In the genomic region with DNA sequence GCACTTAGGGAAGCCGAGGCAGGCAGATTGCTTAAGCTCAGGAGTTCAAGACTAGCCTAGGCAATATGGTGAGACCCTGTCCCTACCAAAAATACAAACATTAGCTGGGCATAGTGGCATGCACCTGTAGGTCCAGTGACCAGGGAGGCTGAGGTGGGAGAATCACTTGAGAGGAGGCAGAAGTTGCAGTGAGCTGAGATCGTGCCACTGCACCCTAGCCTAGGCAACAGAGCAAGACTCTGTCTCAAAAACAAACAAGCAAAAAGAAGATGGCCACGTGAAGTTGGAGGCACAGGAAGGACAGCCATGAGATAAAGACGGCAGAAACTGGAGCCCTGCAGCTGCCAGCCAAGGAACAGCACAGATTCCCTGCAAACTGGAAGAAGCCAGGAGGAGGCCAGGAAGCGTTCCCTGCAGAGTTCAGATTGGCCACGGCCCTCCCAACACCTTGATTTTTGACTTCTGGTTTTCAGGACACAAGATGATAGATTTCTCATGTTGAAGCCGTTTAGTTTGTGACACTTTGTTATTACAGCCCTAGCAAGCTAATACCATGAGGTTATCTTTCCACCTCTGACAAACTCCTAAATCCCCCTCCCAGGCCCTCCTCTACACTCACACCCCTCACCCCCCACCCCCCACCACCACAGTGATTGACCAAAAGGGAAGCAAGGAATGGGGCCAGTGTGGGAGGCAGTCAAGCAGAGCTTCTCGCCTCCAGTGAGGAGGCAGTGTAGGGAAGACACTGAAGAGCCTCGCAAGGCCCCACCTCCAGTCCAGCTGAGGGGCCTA, we compare ENCODE assay signal across 20 cellular contexts.
DNase-seq lines count a peak whose midpoint lies in the region; ATAC-seq and TF ChIP-seq lines count a peak whose summit lies in the region.
"Had no signal": no experiment of that assay in that cellular context is flagged by ENCODE, and none has a peak within 500 bp of the region (broad histone marks: within the 10 kb centered on the region; RNA-seq: fewer than 3 reads in every experiment).

No MANE protein-coding gene starts in this region.

- no peak overlapping the region for H3K9ac ChIP-seq in HUES48 (ENCODE audit: low read depth, low read length)

- H3K27me3 ChIP-seq in HUES48 (ENCODE audit: control insufficient read depth, insufficient read depth, low read length) (no peaks in the 10 kb centered on the region), thymus (ENCODE audit: control insufficient read depth, insufficient read depth) (no peaks in the 10 kb centered on the region)

- H3K27me3 Mint-ChIP-seq in WTC11 (ENCODE audit: low read depth): no peaks in the 10 kb centered on the region; the same call in 1 of the 2 replicates

- 80% methylated on average over 9 of the region's 9 CpGs for WGBS in thymus

- peaks cover 41% of the 10 kb centered on the region for H3K4me1 ChIP-seq in HUES48 (ENCODE audit: control insufficient read depth, insufficient read depth, low read length)
- peaks cover 22% of the 10 kb centered on the region for H3K4me1 ChIP-seq in thymus (ENCODE audit: control insufficient read depth, insufficient read depth, low read length)

- peaks cover 63% of the 10 kb centered on the region for H3K4me1 Mint-ChIP-seq in WTC11
- H3K4me1 Mint-ChIP-seq: CD8-positive, alpha-beta memory T cell had no signal

- POLR2A ChIA-PET in WTC11 (lab: Charles Lee): no interaction called here
- POLR2A ChIA-PET in HEK293T (lab: Yijun Ruan, JAX): no interaction called here

- peaks cover 4% of the 10 kb centered on the region; the same call in 1 of the 2 replicates for H3K9me3 Mint-ChIP-seq in WTC11

- H3K36me3 Mint-ChIP-seq in WTC11: no peaks in the 10 kb centered on the region

- H3K36me3 ChIP-seq in HUES48 (ENCODE audit: control insufficient read depth, insufficient read depth, low read length) (no peaks in the 10 kb centered on the region), thymus (ENCODE audit: control insufficient read depth, insufficient read depth) (no peaks in the 10 kb centered on the region)

- no peak for TF ChIP-seq CTCF in WTC11 (IDR thresholded peaks at IDR 0.05)

- H3K27ac ChIP-seq in HUES48 (ENCODE audit: low read depth, low read length) (peak overlapping the region; percentile 21), thymus (ENCODE audit: low read depth) (peak overlapping the region; percentile 9)

- H3K27ac Mint-ChIP-seq in WTC11: peak overlapping the region; percentile 91
- H3K27ac Mint-ChIP-seq: CD8-positive, alpha-beta memory T cell had no signal

- H3K9me3 ChIP-seq in HUES48 (ENCODE audit: control insufficient read depth, insufficient read depth, low read length) (no peaks in the 10 kb centered on the region), thymus (ENCODE audit: control insufficient read depth) (no peaks in the 10 kb centered on the region)

- CTCF ChIA-PET in WTC11 (lab: Charles Lee): no interaction called here
- CTCF ChIA-PET in HEK293T (lab: Yijun Ruan, JAX): no interaction called here

- DNase-seq in WTC11 (ENCODE audit: low spot score): no peak
- DNase-seq in left kidney (ENCODE audit: low read depth, low spot score): peak; percentile 83
- DNase-seq in LoVo (ENCODE audit: low spot score): no peak
- no peak for DNase-seq in HEK293T (ENCODE audit: extremely low spot score)
- DNase-seq: C1 segment of cervical spinal cord; CD8-positive, alpha-beta memory T cell; DMS79 treated with DMSO at 0.1 percent for 48 hours; GDM1; HCEC 1CT; NCI-H1105 treated with DMSO at 0.1 percent for 48 hours; NCI-H1694; NCI-H2107; NCI-H510A treated with DMSO at 0.1 percent for 48 hours; NCI-H774; PC-3; RPMI8226; SIG-M5 had no signal

- H3K4me3 ChIP-seq in HUES48 (ENCODE audit: low read depth, low read length) (no peak overlapping the region), thymus (ENCODE audit: low read length) (no peak overlapping the region)

- no peak overlapping the region for H3K4me3 Mint-ChIP-seq in WTC11
- H3K4me3 Mint-ChIP-seq: CD8-positive, alpha-beta memory T cell had no signal

- ATAC-seq in WTC11 (peak; percentile 10; the same call in 1 of the 2 replicates), HG03378 (IDR thresholded peaks at IDR 0.05; ENCODE audit: unreplicated experiment) (no peak)
- ATAC-seq: PC-3 had no signal

TF ChIP-seq in WTC11, 78 proteins besides CTCF, POLR2A, EP300 and RAD21 (continues in another document):
- TF ChIP-seq, protein P1, sequence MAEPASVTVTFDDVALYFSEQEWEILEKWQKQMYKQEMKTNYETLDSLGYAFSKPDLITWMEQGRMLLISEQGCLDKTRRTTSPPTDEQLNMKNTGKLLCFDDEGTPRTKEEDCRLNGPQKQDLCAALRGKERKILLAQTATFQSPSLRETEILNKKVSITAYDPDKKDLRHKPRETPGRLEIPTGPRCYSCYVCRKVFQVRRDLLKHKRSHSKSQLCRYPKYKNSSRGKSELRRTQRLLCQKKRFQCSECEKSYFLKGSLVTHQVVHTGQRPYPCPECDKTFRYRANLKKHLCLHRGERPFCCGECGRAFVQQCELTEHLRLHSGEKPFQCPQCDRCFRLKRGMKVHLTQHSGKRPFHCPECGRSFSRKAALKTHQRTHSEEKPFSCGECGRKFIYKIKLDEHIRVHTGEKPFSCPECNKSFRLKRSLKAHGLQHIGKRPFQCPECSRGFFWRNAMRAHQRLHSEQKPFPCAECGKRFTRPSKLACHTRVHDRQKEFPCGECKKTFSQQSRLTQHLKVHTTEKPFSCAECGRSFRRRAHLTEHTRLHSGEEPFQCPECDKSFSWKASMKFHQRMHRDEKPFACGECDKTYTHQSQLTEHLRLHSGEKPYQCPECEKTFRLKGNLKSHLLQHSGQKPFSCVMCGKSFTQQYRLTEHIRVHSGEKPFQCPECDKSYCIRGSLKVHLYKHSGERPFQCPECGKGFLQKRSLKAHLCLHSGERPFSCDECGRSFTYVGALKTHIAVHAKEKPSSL (CRISPR knock-in tag; conservative IDR thresholded peaks at IDR 0.05): no peak
- TF ChIP-seq SMAD3 (CRISPR knock-in tag; IDR thresholded peaks at IDR 0.05; ENCODE audit: borderline replicate concordance) (no peak), USF2 (CRISPR knock-in tag; IDR thresholded peaks at IDR 0.05) (no peak), ATF2 (CRISPR knock-in tag; IDR thresholded peaks at IDR 0.05; ENCODE audit: borderline replicate concordance, low read depth) (no peak)

TF ChIP-seq in HEK293T, 16 proteins besides CTCF, POLR2A, EP300 and RAD21:
- no peak for TF ChIP-seq LEF1 (IDR thresholded peaks at IDR 0.05; ENCODE audit: borderline replicate concordance)
- TF ChIP-seq BHLHE40 (IDR thresholded peaks at IDR 0.05; ENCODE audit: borderline replicate concordance): no peak
- no peak for TF ChIP-seq CTBP1 (IDR thresholded peaks at IDR 0.05; ENCODE audit: borderline replicate concordance)
- TF ChIP-seq FOXK2 (IDR thresholded peaks at IDR 0.05): no peak
- no peak for TF ChIP-seq PKNOX1 (IDR thresholded peaks at IDR 0.05)
- TF ChIP-seq SUZ12 (IDR thresholded peaks at IDR 0.05): no peak
- no peak for TF ChIP-seq L3MBTL2 (conservative IDR thresholded peaks at IDR 0.05)
- no peak for TF ChIP-seq ELF4 (IDR thresholded peaks at IDR 0.05)
- no peak for TF ChIP-seq SP1 (IDR thresholded peaks at IDR 0.05)
- TF ChIP-seq ZNF384 (IDR thresholded peaks at IDR 0.05): no peak
- no peak for TF ChIP-seq FOXA1 (IDR thresholded peaks at IDR 0.05)
